Comparison of ENCODE assay signal across 32 cellular contexts in genomic region chr15:78205337-78205736, GRCh38. TPM values are rescaled to one million over a fixed set of nuclear protein-coding genes. Genes with fewer than 3 reads are reported as not detected.
DNase-seq lines count a peak whose midpoint lies in the region; ATAC-seq, FAIRE-seq and TF ChIP-seq lines count a peak whose summit lies in the region.
"Had no signal": no experiment of that assay in that cellular context is flagged by ENCODE, and none has a peak within 500 bp of the region (broad histone marks: within the 10 kb centered on the region; RNA-seq: fewer than 3 reads in every experiment).

No MANE protein-coding gene starts in this region.

- H3K4me2 ChIP-seq in HepG2 (ENCODE audit: low read depth, low read length) = no peak overlapping the region
- H3K4me2 ChIP-seq in mesenchymal stem cell (ENCODE audit: low read length, poor library complexity, severe bottlenecking) = no peak overlapping the region

- TF ChIP-seq EP300 in HepG2 (IDR thresholded peaks at IDR 0.05; ENCODE audit: low read depth in 2 of 2, low read length in 2 of 2) (no peak), HepG2 (CRISPR knock-in tag; IDR thresholded peaks at IDR 0.05; ENCODE audit: borderline replicate concordance) (no peak), tibial nerve (IDR thresholded peaks at IDR 0.05) (no peak)

- H3K18ac ChIP-seq in mesenchymal stem cell (ENCODE audit: low read depth in 1 of 2, low read length in 2 of 2) = no peak overlapping the region

- H3K27me3 ChIP-seq in HepG2 (ENCODE audit: control insufficient read depth in 1 of 2, insufficient read depth in 2 of 2, low read length in 2 of 2) (peaks cover 9 to 40% of the 10 kb centered on the region in 2 experiments; a peak in 4 of 5 replicates), right lobe of liver (no peaks in the 10 kb centered on the region), prostate gland (replicated peaks; ENCODE audit: insufficient read depth) (no peaks in the 10 kb centered on the region), tibial nerve (no peaks in the 10 kb centered on the region), mesenchymal stem cell (ENCODE audit: control insufficient read depth in 1 of 2, insufficient read depth in 1 of 2, low read length in 2 of 2) (peaks cover 1 to 57% of the 10 kb centered on the region in 2 experiments)
- H3K27me3 ChIP-seq: esophagus squamous epithelium had no signal

- H3K4me3 ChIP-seq in HepG2 (replicated peaks in 1 of 3; ENCODE audit: insufficient read depth in 1 of 3, low read depth in 2 of 3, low read length in 3 of 3) (no peak overlapping the region), right lobe of liver (no peak overlapping the region), prostate gland (no peak overlapping the region), tibial nerve (no peak overlapping the region), mesenchymal stem cell (ENCODE audit: insufficient read depth in 1 of 2, low read depth in 1 of 2, low read length in 2 of 2) (no peak overlapping the region)
- H3K4me3 ChIP-seq: esophagus squamous epithelium, HAP-1, lower lobe of right lung had no signal

- no peak overlapping the region for H4K8ac ChIP-seq in mesenchymal stem cell (ENCODE audit: low read length)

- ATAC-seq in HepG2 = no peak
- ATAC-seq in right lobe of liver = no peak
- ATAC-seq in HG02623 (IDR thresholded peaks at IDR 0.05; ENCODE audit: unreplicated experiment) = no peak
- ATAC-seq: activated T-cell treated with anti-CD3 and anti-CD28 coated beads, Interleukin-2, amount 50 U/mL, for 4 hours; foreskin keratinocyte; natural killer cell treated with Interleukin-12 subunit alpha and Interleukin-12 subunit beta and Interleukin-15 and Interleukin-18, amount 100 ng/mL, for 72 hours; T-helper 17 cell had no signal

- H2BK120ac ChIP-seq in mesenchymal stem cell (ENCODE audit: low read depth, low read length) = no peak overlapping the region

- no peak for DNase-seq in HepG2 (ENCODE audit: low spot score)
- no peak for DNase-seq in right lobe of liver
- DNase-seq in prostate gland (ENCODE audit: low spot score) = peak; percentile 2
- no peak for DNase-seq in tibial nerve (ENCODE audit: low spot score in 2 of 2)
- no peak for DNase-seq in mesenchymal stem cell
- DNase-seq in effector CD4-positive, alpha-beta T cell = no peak
- DNase-seq: activated CD4-positive, alpha-beta T cell treated with anti-CD3 and anti-CD28 coated beads for 48 hours; activated gamma-delta T cell treated with Interleukin-2 at 50 U/mL for 16 hours; activated naive CD8-positive, alpha-beta T cell treated with anti-CD3 and anti-CD28 coated beads, Interleukin-2, amount 10 ng/mL, durations not matched to agents 7 days and 5 days; activated T-cell treated with anti-CD3 and anti-CD28 coated beads, Interleukin-2, amount 50 U/mL, for 4 hours; central memory CD4-positive, alpha-beta T cell; COR-L47; esophagus squamous epithelium; foreskin keratinocyte; MM.1S; NCI-H1105 treated with DMSO at 0.1 percent for 48 hours; NCI-H2029; NCI-H510A treated with DMSO at 0.1 percent for 48 hours; stimulated activated CD4-positive, alpha-beta T cell treated with anti-CD3 and anti-CD28 coated beads, Interleukin-4, amount 100 ng/mL, for 4 hours; T-helper 17 cell had no signal

- no peak overlapping the region for H4K91ac ChIP-seq in mesenchymal stem cell (ENCODE audit: low read length)

- no peak overlapping the region for H3K14ac ChIP-seq in mesenchymal stem cell (ENCODE audit: low read length in 2 of 2)

- in situ Hi-C loops in HepG2 (cut with HindIII; ENCODE audit: extremely low pct_ligation_motif_present, low pct_unique_long_range_greater_than_20kb) = no loop called here

- CTCF ChIA-PET in HepG2 (lab: Yijun Ruan, JAX; ENCODE audit: low intra/inter-chr PET ratio, low total read pairs) = no interaction called here

- no peak overlapping the region for H3K9ac ChIP-seq in HepG2 (ENCODE audit: insufficient read depth, low read depth, low read length)
- no peak overlapping the region for H3K9ac ChIP-seq in mesenchymal stem cell (ENCODE audit: low read length)

- no peaks in the 10 kb centered on the region for H3K4me1 ChIP-seq in HepG2 (ENCODE audit: insufficient read depth, low read length)
- peaks cover 0 to 9% (median 5%) of the 10 kb centered on the region in 4 donors for H3K4me1 ChIP-seq in right lobe of liver
- peaks cover 22% of the 10 kb centered on the region for H3K4me1 ChIP-seq in prostate gland (replicated peaks)
- H3K4me1 ChIP-seq in tibial nerve = peaks cover 0 to 55% (median 12%) of the 10 kb centered on the region in 4 donors
- H3K4me1 ChIP-seq in mesenchymal stem cell (ENCODE audit: control insufficient read depth, insufficient read depth, low read depth, low read length) = peaks cover 34% of the 10 kb centered on the region
- H3K4me1 ChIP-seq: lower lobe of right lung had no signal

- H3K36me3 ChIP-seq in HepG2 (replicated peaks in 1 of 2; ENCODE audit: control insufficient read depth in 1 of 2, insufficient read depth in 2 of 2, low read length in 2 of 2) (no peaks in the 10 kb centered on the region), right lobe of liver (no peaks in the 10 kb centered on the region), prostate gland (no peaks in the 10 kb centered on the region), tibial nerve (no peaks in the 10 kb centered on the region), mesenchymal stem cell (ENCODE audit: control insufficient read depth in 1 of 2, insufficient read depth in 2 of 2, low read depth in 1 of 2, low read length in 2 of 2) (no peaks in the 10 kb centered on the region)
- H3K36me3 ChIP-seq: esophagus squamous epithelium, HAP-1, lower lobe of right lung had no signal

- no peak overlapping the region for H3K4ac ChIP-seq in mesenchymal stem cell (ENCODE audit: low read depth in 1 of 2, low read length in 2 of 2)

- no peak overlapping the region for H2AFZ ChIP-seq in HepG2 (ENCODE audit: low read length)
- H2AFZ ChIP-seq in mesenchymal stem cell (ENCODE audit: low read depth, low read length) = no peak overlapping the region

- TF ChIP-seq POLR2A in HepG2 (IDR thresholded peaks at IDR 0.05; ENCODE audit: insufficient read depth in 1 of 2, low read depth in 2 of 2, low read length in 2 of 2) = no peak
- TF ChIP-seq POLR2A in right lobe of liver (IDR thresholded peaks at IDR 0.05) = no peak
- no peak for TF ChIP-seq POLR2A in prostate gland (IDR thresholded peaks at IDR 0.05)
- no peak for TF ChIP-seq POLR2A in tibial nerve (IDR thresholded peaks at IDR 0.05)

- intact Hi-C loops in HepG2 (cut with micrococcal nuclease; ENCODE audit: unreplicated experiment) (no loop called here), right lobe of liver (cut with DNase I) (no loop called here), prostate gland (cut with DNase I) (no loop called here)

- no peak overlapping the region for H2BK5ac ChIP-seq in mesenchymal stem cell (ENCODE audit: low read depth, low read length, poor library complexity, severe bottlenecking)

- no peaks in the 10 kb centered on the region for H3K79me2 ChIP-seq in HepG2 (ENCODE audit: insufficient read depth, low read length)

- no peak for TF ChIP-seq RAD21 in HepG2 (CRISPR knock-in tag; IDR thresholded peaks at IDR 0.05)

- 0% methylated on average over 1 of the region's 1 CpG for WGBS in HepG2 (ENCODE audit: low lambda C conversion rate)
- 60% methylated on average over 1 of the region's 1 CpG for WGBS in right lobe of liver (ENCODE audit: insufficient coverage, low coverage, low lambda C conversion rate, missing lambda C conversion rate)
- WGBS in prostate gland = 79% methylated on average over 1 of the region's 1 CpG
- WGBS in tibial nerve, 2 donors = 13 to 30% methylated on average over 1 of the region's 1 CpG
- 67% methylated on average over 1 of the region's 1 CpG for WGBS in mesenchymal stem cell

- no peak overlapping the region for H3K27ac ChIP-seq in HepG2 (ENCODE audit: extremely low read length, insufficient read depth, low read length)
- no peak overlapping the region for H3K27ac ChIP-seq in right lobe of liver
- H3K27ac ChIP-seq in cingulate gyrus (ENCODE audit: low read depth, low read length) = peak overlapping the region; percentile 94
- H3K27ac ChIP-seq in prostate gland = no peak overlapping the region
- peak overlapping the region in 3 of 4 donors; percentile 47 to 67 (median 64) for H3K27ac ChIP-seq in tibial nerve
- H3K27ac ChIP-seq in mesenchymal stem cell (ENCODE audit: low read length, poor library complexity, severe bottlenecking) = no peak overlapping the region
- H3K27ac ChIP-seq: foreskin keratinocyte, lower lobe of right lung had no signal

- H2AK5ac ChIP-seq in mesenchymal stem cell (ENCODE audit: low read length, severe bottlenecking) = no peak overlapping the region

- no peaks in the 10 kb centered on the region for H3K79me1 ChIP-seq in mesenchymal stem cell (replicated peaks; ENCODE audit: low read length, poor library complexity, severe bottlenecking)

- H4K20me1 ChIP-seq in HepG2 (ENCODE audit: insufficient read depth, low read length) = no peaks in the 10 kb centered on the region

- no peak overlapping the region for H2BK12ac ChIP-seq in mesenchymal stem cell (ENCODE audit: low read length in 2 of 2)

- BruUV-seq in HepG2 (replicated peaks; lab: Mats Ljungman, UMichigan) = no TSS peak

- no peak for FAIRE-seq in HepG2 (lab: Jason Lieb, UNC)
- FAIRE-seq: astrocyte, endometrium, GM12892 had no signal

- no peak for TF ChIP-seq CTCF in HepG2 (CRISPR knock-in tag; IDR thresholded peaks at IDR 0.05)
- no peak for TF ChIP-seq CTCF in right lobe of liver (IDR thresholded peaks at IDR 0.05)
- no peak for TF ChIP-seq CTCF in prostate gland (IDR thresholded peaks at IDR 0.05)
- TF ChIP-seq CTCF in tibial nerve (IDR thresholded peaks at IDR 0.05) = no peak

- no peak overlapping the region for H3K23ac ChIP-seq in mesenchymal stem cell (ENCODE audit: low read length in 2 of 2)

- no peak overlapping the region for H2BK15ac ChIP-seq in mesenchymal stem cell (ENCODE audit: low read depth, poor library complexity, severe bottlenecking)

- H3K9me3 ChIP-seq in HepG2 (ENCODE audit: low read length) (no peaks in the 10 kb centered on the region), right lobe of liver (no peaks in the 10 kb centered on the region), prostate gland (no peaks in the 10 kb centered on the region), tibial nerve (no peaks in the 10 kb centered on the region), mesenchymal stem cell (ENCODE audit: control insufficient read depth, low read length) (no peaks in the 10 kb centered on the region)
- H3K9me3 ChIP-seq: esophagus squamous epithelium, HAP-1, lower lobe of right lung had no signal

- POLR2A ChIA-PET in HepG2 (lab: Yijun Ruan, JAX) = interaction anchor here (0.9 kb wide), 1 partner anchor 94 kb away, joined by 4 read pairs; the partner anchor contains the start of gene SKIC8

RNA-seq across cellular contexts. Expression of gene ACSBG1, which starts 29.0 kb away (rescaled TPM):
- 0.35 and 0.97 TPM in 2 replicates for total RNA-seq in HepG2 (2016; rRNA removed; fragmentation: Illumina TruSeq; extraction: Trizol)
- total RNA-seq in HepG2 (2016; cell fraction: cytosol; rRNA removed; fragmentation: Illumina TruSeq; extraction: Trizol; ENCODE audit: low read depth) = not detected in 2 replicates
- total RNA-seq in HepG2 (2016; cell fraction: insoluble cytoplasmic fraction; rRNA removed; fragmentation: Illumina TruSeq; extraction: Trizol) = 0.56 and 0.76 TPM in 2 replicates
- total RNA-seq in HepG2 (2016; cell fraction: membrane; rRNA removed; fragmentation: Illumina TruSeq; extraction: Trizol) = 0.14 and 0.40 TPM in 2 replicates
- total RNA-seq in HepG2 (2016; cell fraction: nucleus; rRNA removed; fragmentation: Illumina TruSeq; extraction: Trizol) = 0.31 and 0.84 TPM in 2 replicates
- polyA plus RNA-seq in HepG2 (2011; rRNA removed) = 0.71 and 0.81 TPM in 2 replicates
- 0.45 and 1.1 TPM in 2 replicates for polyA plus RNA-seq in HepG2 (2011; cell fraction: cytosol; rRNA removed)
- polyA plus RNA-seq in HepG2 (2011; cell fraction: nucleus; rRNA removed) = 2.1 and 2.6 TPM in 2 replicates
- 0.74 and 0.77 TPM in 2 replicates for polyA plus RNA-seq in HepG2 (2012)
- 0.10 and 0.26 TPM in 2 replicates for polyA plus RNA-seq in HepG2 (2016; cell fraction: cytosol; fragmentation: Illumina TruSeq; extraction: Trizol; ENCODE audit: low read depth)
- 0.36 and 0.49 TPM in 2 replicates for polyA plus RNA-seq in HepG2 (2016; cell fraction: insoluble cytoplasmic fraction; fragmentation: Illumina TruSeq; extraction: Trizol; ENCODE audit: low read depth)
- polyA plus RNA-seq in HepG2 (2016; cell fraction: membrane; fragmentation: Illumina TruSeq; extraction: Trizol; ENCODE audit: low read depth) = 0.10 and 0.29 TPM in 2 replicates
- 1.1 and 1.2 TPM in 2 replicates for polyA plus RNA-seq in HepG2 (2016; cell fraction: nucleus; fragmentation: Illumina TruSeq; extraction: Trizol; ENCODE audit: insufficient read depth, low read depth)
- 3.6 and 4.7 TPM in 2 replicates for polyA minus RNA-seq in HepG2 (2011; rRNA and poly(A)+ RNA removed; ENCODE audit: low replicate concordance)
- 1.6 and 1.8 TPM in 2 replicates for polyA minus RNA-seq in HepG2 (2011; cell fraction: cytosol; rRNA and poly(A)+ RNA removed)
- 1.3 and 1.6 TPM in 2 replicates for polyA minus RNA-seq in HepG2 (2011; cell fraction: nucleus; rRNA and poly(A)+ RNA removed)
- total RNA-seq in right lobe of liver = not detected
- total RNA-seq in prostate gland = 1 to 10 TPM in 1 of 2 donors, not detected in 1; 7.4 TPM
- total RNA-seq in tibial nerve = under 1 TPM in 2 of 4 donors, not detected in 2; under 0.01 to 0.21 TPM
- 0.03 TPM for polyA plus RNA-seq in mesenchymal stem cell (2013, experiment 1 of 2)
- polyA plus RNA-seq in mesenchymal stem cell (2013, experiment 2 of 2) = not detected
- total RNA-seq: activated T-cell treated with anti-CD3 and anti-CD28 coated beads, Interleukin-2, amount 50 U/mL, for 4 hours; astrocyte; foreskin keratinocyte; kidney epithelial cell; osteocyte; subcutaneous adipose tissue had no signal

RNA-seq across cellular contexts. Expression of gene IDH3A, which starts 56.2 kb away (rescaled TPM):
- total RNA-seq in HepG2 (2016; rRNA removed; fragmentation: Illumina TruSeq; extraction: Trizol) (50.7 and 130 TPM in 2 replicates), right lobe of liver (10 to 100 TPM; 22.0 to 46.5 (median 34.6) TPM), prostate gland (100 to 1,000 TPM in 1 of 2 donors, 10 to 100 TPM in 1; 32.1 to 115 TPM), tibial nerve (10 to 100 TPM; 46.9 to 70.7 (median 63.4) TPM)
- total RNA-seq in HepG2 (2016; cell fraction: cytosol; rRNA removed; fragmentation: Illumina TruSeq; extraction: Trizol; ENCODE audit: low read depth) = 6.5 and 9.4 TPM in 2 replicates
- 50.0 and 88.2 TPM in 2 replicates for total RNA-seq in HepG2 (2016; cell fraction: insoluble cytoplasmic fraction; rRNA removed; fragmentation: Illumina TruSeq; extraction: Trizol)
- total RNA-seq in HepG2 (2016; cell fraction: membrane; rRNA removed; fragmentation: Illumina TruSeq; extraction: Trizol) = 14.4 and 16.1 TPM in 2 replicates
- 30.4 and 30.8 TPM in 2 replicates for total RNA-seq in HepG2 (2016; cell fraction: nucleus; rRNA removed; fragmentation: Illumina TruSeq; extraction: Trizol)
- 34.2 and 40.7 TPM in 2 replicates for polyA plus RNA-seq in HepG2 (2011; rRNA removed)
- 25.1 and 40.0 TPM in 2 replicates for polyA plus RNA-seq in HepG2 (2011; cell fraction: cytosol; rRNA removed)
- 22.1 and 25.9 TPM in 2 replicates for polyA plus RNA-seq in HepG2 (2011; cell fraction: nucleus; rRNA removed)
- 43.6 and 58.5 TPM in 2 replicates for polyA plus RNA-seq in HepG2 (2012)
- polyA plus RNA-seq in HepG2 (2016; cell fraction: cytosol; fragmentation: Illumina TruSeq; extraction: Trizol; ENCODE audit: low read depth) = 5.2 and 7.2 TPM in 2 replicates
- polyA plus RNA-seq in HepG2 (2016; cell fraction: insoluble cytoplasmic fraction; fragmentation: Illumina TruSeq; extraction: Trizol; ENCODE audit: low read depth) = 87.0 and 90.5 TPM in 2 replicates
- 13.0 and 13.1 TPM in 2 replicates for polyA plus RNA-seq in HepG2 (2016; cell fraction: membrane; fragmentation: Illumina TruSeq; extraction: Trizol; ENCODE audit: low read depth)
- 42.0 and 56.1 TPM in 2 replicates for polyA plus RNA-seq in HepG2 (2016; cell fraction: nucleus; fragmentation: Illumina TruSeq; extraction: Trizol; ENCODE audit: insufficient read depth, low read depth)
- 25.1 and 123 TPM in 2 replicates for polyA minus RNA-seq in HepG2 (2011; rRNA and poly(A)+ RNA removed; ENCODE audit: low replicate concordance)
- polyA minus RNA-seq in HepG2 (2011; cell fraction: cytosol; rRNA and poly(A)+ RNA removed) = 28.9 and 36.8 TPM in 2 replicates
- 20.3 and 30.1 TPM in 2 replicates for polyA minus RNA-seq in HepG2 (2011; cell fraction: nucleus; rRNA and poly(A)+ RNA removed)
- 17.7 TPM for polyA plus RNA-seq in mesenchymal stem cell (2013, experiment 1 of 2)
- polyA plus RNA-seq in mesenchymal stem cell (2013, experiment 2 of 2) = 19.5 TPM

RNA-seq across cellular contexts. Expression of gene DNAJA4, which starts 59.0 kb away (rescaled TPM):
- not detected in 2 replicates for total RNA-seq in HepG2 (2016; rRNA removed; fragmentation: Illumina TruSeq; extraction: Trizol)
- not detected in 2 replicates for total RNA-seq in HepG2 (2016; cell fraction: cytosol; rRNA removed; fragmentation: Illumina TruSeq; extraction: Trizol; ENCODE audit: low read depth)
- not detected in 2 replicates for total RNA-seq in HepG2 (2016; cell fraction: insoluble cytoplasmic fraction; rRNA removed; fragmentation: Illumina TruSeq; extraction: Trizol)
- not detected in 2 replicates for total RNA-seq in HepG2 (2016; cell fraction: membrane; rRNA removed; fragmentation: Illumina TruSeq; extraction: Trizol)
- total RNA-seq in HepG2 (2016; cell fraction: nucleus; rRNA removed; fragmentation: Illumina TruSeq; extraction: Trizol) = not detected in 2 replicates
- polyA plus RNA-seq in HepG2 (2011; rRNA removed) = not detected in 2 replicates
- polyA plus RNA-seq in HepG2 (2011; cell fraction: cytosol; rRNA removed) = not detected in 2 replicates
- polyA plus RNA-seq in HepG2 (2011; cell fraction: nucleus; rRNA removed) = not detected in 2 replicates
- polyA plus RNA-seq in HepG2 (2012) = 0.56 and 0.99 TPM in 2 replicates
- polyA plus RNA-seq in HepG2 (2016; cell fraction: cytosol; fragmentation: Illumina TruSeq; extraction: Trizol; ENCODE audit: low read depth) = not detected in 2 replicates
- not detected in 2 replicates for polyA plus RNA-seq in HepG2 (2016; cell fraction: insoluble cytoplasmic fraction; fragmentation: Illumina TruSeq; extraction: Trizol; ENCODE audit: low read depth)
- polyA plus RNA-seq in HepG2 (2016; cell fraction: membrane; fragmentation: Illumina TruSeq; extraction: Trizol; ENCODE audit: low read depth) = not detected in 2 replicates
- polyA plus RNA-seq in HepG2 (2016; cell fraction: nucleus; fragmentation: Illumina TruSeq; extraction: Trizol; ENCODE audit: insufficient read depth, low read depth) = not detected in 2 replicates
- 73.6 TPM in 1 of 2 replicates, not detected in the other for polyA minus RNA-seq in HepG2 (2011; rRNA and poly(A)+ RNA removed; ENCODE audit: low replicate concordance)
- 0.49 and 1.8 TPM in 2 replicates for polyA minus RNA-seq in HepG2 (2011; cell fraction: cytosol; rRNA and poly(A)+ RNA removed)
- 0.52 and 0.62 TPM in 2 replicates for polyA minus RNA-seq in HepG2 (2011; cell fraction: nucleus; rRNA and poly(A)+ RNA removed)
- 1 to 10 TPM in 4 of 6 experiments, under 1 TPM in 2; 0.73 to 3.4 (median 1.9) TPM for total RNA-seq in right lobe of liver
- total RNA-seq in prostate gland = 10 to 100 TPM; 32.1 to 43.7 TPM
- total RNA-seq in tibial nerve = 10 to 100 TPM; 14.2 to 16.9 (median 16.4) TPM
- 0.12 TPM for polyA plus RNA-seq in mesenchymal stem cell (2013, experiment 1 of 2)
- polyA plus RNA-seq in mesenchymal stem cell (2013, experiment 2 of 2) = 0.05 TPM
- total RNA-seq: G401, osteocyte had no signal

Comparison
In these comparisons a context has a peak if more than half of its experiments do, and no peak if none do; other contexts are left out.
1. H3K27ac ChIP-seq: peak in cingulate gyrus (single experiment) and tibial nerve (3 of 4); none in HepG2 (single experiment), right lobe of liver (0 of 3), prostate gland (0 of 2) and mesenchymal stem cell (single experiment).